ENCODE assay signal across 8 cellular contexts in genomic region chr10:86520871-86521619, GRCh38. TPM values are rescaled to one million over a fixed set of nuclear protein-coding genes. Genes with fewer than 3 reads are reported as not detected.
DNase-seq lines count a peak whose midpoint lies in the region; ATAC-seq and TF ChIP-seq lines count a peak whose summit lies in the region.

No MANE protein-coding gene starts in this region.

- ATAC-seq in CD8-positive, alpha-beta T cell: peak; percentile 31
- ATAC-seq in GM19324 (IDR thresholded peaks at IDR 0.05; ENCODE audit: low FRiP score, unreplicated experiment): peak; percentile 37
- ATAC-seq in HG03432 (IDR thresholded peaks at IDR 0.05; ENCODE audit: unreplicated experiment): peak; percentile 25

- H3K9me3 ChIP-seq in CD8-positive, alpha-beta T cell (ENCODE audit: low read length): no peaks in the 10 kb centered on the region
- H3K9me3 ChIP-seq in iPS-18c (ENCODE audit: control insufficient read depth, insufficient read depth, low read length): no peaks in the 10 kb centered on the region

- peaks cover 10% of the 10 kb centered on the region for H3K36me3 ChIP-seq in CD8-positive, alpha-beta T cell (ENCODE audit: insufficient read depth, low read length)

- peaks cover 56% of the 10 kb centered on the region for H3K4me1 ChIP-seq in CD8-positive, alpha-beta T cell (ENCODE audit: insufficient read depth, low read length)

- POLR2A ChIA-PET in CD8-positive, alpha-beta T cell (lab: Charles Lee): interaction anchor here (1.0 to 2.4 kb wide), 4 partner anchors 14 to 121 kb away, joined by 3 to 16 read pairs (median 7); no protein-coding TSS in a partner anchor

- H3K9me3 Mint-ChIP-seq in CD8-positive, alpha-beta T cell: no peaks in the 10 kb centered on the region
- no peaks in the 10 kb centered on the region for H3K9me3 Mint-ChIP-seq in brain

- CTCF ChIA-PET in CD8-positive, alpha-beta T cell (lab: Charles Lee): interaction anchor here (0.5 to 1.6 kb wide), 2 partner anchors 9 to 121 kb away, joined by 3 to 5 read pairs; no protein-coding TSS in a partner anchor

- no peak for TF ChIP-seq CTCF in CD8-positive, alpha-beta T cell (IDR thresholded peaks at IDR 0.05)
- no peak for TF ChIP-seq CTCF in brain (conservative IDR thresholded peaks at IDR 0.05)

- H3K4me3 ChIP-seq in CD8-positive, alpha-beta T cell (ENCODE audit: low read depth, low read length): peak overlapping the region; percentile 92
- H3K4me3 ChIP-seq in iPS-18c (ENCODE audit: insufficient read depth, low read depth, low read length): peak overlapping the region; percentile 87
- peak overlapping the region; percentile 81 to 99 (median 92) for H3K4me3 ChIP-seq in skin epidermis

- peak in 6 of 7 experiments; percentile 13 to 57 (median 34) for DNase-seq in CD8-positive, alpha-beta T cell
- peak; percentile 26 for DNase-seq in T follicular helper cell (ENCODE audit: low read depth)
- no peak for DNase-seq in NCI-H774 (lab: John Stamatoyannopoulos, UW)

- peak overlapping the region; percentile 90 for H3K4me3 Mint-ChIP-seq in CD8-positive, alpha-beta T cell
- peak overlapping the region; percentile 87 to 99 (median 98) for H3K4me3 Mint-ChIP-seq in brain

- peak overlapping the region; percentile 96 for H3K27ac Mint-ChIP-seq in CD8-positive, alpha-beta T cell
- H3K27ac Mint-ChIP-seq in brain: peak overlapping the region; percentile 93 to 97 (median 95)

- H3K27ac ChIP-seq in CD8-positive, alpha-beta T cell (ENCODE audit: low read depth, low read length): peak overlapping the region; percentile 80
- peak overlapping the region; percentile 81 to 99 (median 98) for H3K27ac ChIP-seq in skin epidermis

- no peaks in the 10 kb centered on the region for H3K27me3 Mint-ChIP-seq in CD8-positive, alpha-beta T cell (ENCODE audit: low read depth)
- peaks cover 11% of the 10 kb centered on the region for H3K27me3 Mint-ChIP-seq in brain

- H3K27me3 ChIP-seq in CD8-positive, alpha-beta T cell (ENCODE audit: insufficient read depth, low read length): no peaks in the 10 kb centered on the region

- peaks cover 76% of the 10 kb centered on the region for H3K4me1 Mint-ChIP-seq in CD8-positive, alpha-beta T cell (ENCODE audit: low read depth)
- H3K4me1 Mint-ChIP-seq in brain: peaks cover 82% of the 10 kb centered on the region

- intact Hi-C loops in CD8-positive, alpha-beta T cell (cut with DNase I, micrococcal nuclease): loop anchor here (1.0 to 10.0 kb wide), 8 partner anchors 15 to 574 kb away; partner anchors contain the start of genes BMPR1A (in 1 of the 2), GLUD1 (in 1 of the 2) and SHLD2 (in 1 of the 2)

- peaks cover 33% of the 10 kb centered on the region for H3K36me3 Mint-ChIP-seq in CD8-positive, alpha-beta T cell
- H3K36me3 Mint-ChIP-seq in brain: peaks cover 33% of the 10 kb centered on the region

RNA-seq across cellular contexts. Expression of gene WAPL, which starts 0.5 kb away (rescaled TPM):
- 10 to 100 TPM; 35.3 to 36.0 TPM for total RNA-seq in CD8-positive, alpha-beta T cell
- polyA plus RNA-seq in brain (ENCODE audit: insufficient read depth, low read depth, low replicate concordance): 10.5 TPM
